Comparison of ENCODE assay signal across 1 cellular context in genomic region chr2:240147382-240147781, GRCh38.
TF ChIP-seq lines count a peak whose summit lies in the region.

No MANE protein-coding gene starts in this region.

TF ChIP-seq in HepG2, 621 proteins besides CTCF, POLR2A, EP300 and RAD21:
- TF ChIP-seq ZNF253 (CRISPR knock-in tag; IDR thresholded peaks at IDR 0.05; ENCODE audit: borderline replicate concordance) (peak; percentile 12; the same call in 1 of the 2 replicates), FOXP1 (IDR thresholded peaks at IDR 0.05) (peak; percentile 29; the same call in 1 of the 2 replicates), FOXP1 (CRISPR knock-in tag; IDR thresholded peaks at IDR 0.05) (no peak), FOXA1 (IDR thresholded peaks at IDR 0.05) (peak; percentile 8; the same call in 1 of the 2 replicates), FOXA1 (CRISPR knock-in tag; IDR thresholded peaks at IDR 0.05) (no peak), NONO (IDR thresholded peaks at IDR 0.05) (0 out of 2 replicates have a peak, but pooled peaks have one; percentile 0), NONO (CRISPR knock-in tag; conservative IDR thresholded peaks at IDR 0.05) (no peak), SIX4 (CRISPR knock-in tag; IDR thresholded peaks at IDR 0.05) (no peak), SSRP1 (CRISPR knock-in tag; IDR thresholded peaks at IDR 0.05) (no peak), GABPA (IDR thresholded peaks at IDR 0.05; ENCODE audit: low read depth, low read length) (peak; percentile 10; the same call in 1 of the 2 replicates), GABPA (CRISPR knock-in tag; IDR thresholded peaks at IDR 0.05; ENCODE audit: low read depth) (no peak)
- TF ChIP-seq, protein P1, sequence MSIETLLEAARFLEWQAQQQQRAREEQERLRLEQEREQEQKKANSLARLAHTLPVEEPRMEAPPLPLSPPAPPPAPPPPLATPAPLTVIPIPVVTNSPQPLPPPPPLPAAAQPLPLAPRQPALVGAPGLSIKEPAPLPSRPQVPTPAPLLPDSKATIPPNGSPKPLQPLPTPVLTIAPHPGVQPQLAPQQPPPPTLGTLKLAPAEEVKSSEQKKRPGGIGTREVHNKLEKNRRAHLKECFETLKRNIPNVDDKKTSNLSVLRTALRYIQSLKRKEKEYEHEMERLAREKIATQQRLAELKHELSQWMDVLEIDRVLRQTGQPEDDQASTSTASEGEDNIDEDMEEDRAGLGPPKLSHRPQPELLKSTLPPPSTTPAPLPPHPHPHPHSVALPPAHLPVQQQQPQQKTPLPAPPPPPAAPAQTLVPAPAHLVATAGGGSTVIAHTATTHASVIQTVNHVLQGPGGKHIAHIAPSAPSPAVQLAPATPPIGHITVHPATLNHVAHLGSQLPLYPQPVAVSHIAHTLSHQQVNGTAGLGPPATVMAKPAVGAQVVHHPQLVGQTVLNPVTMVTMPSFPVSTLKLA (IDR thresholded peaks at IDR 0.05) = peak; percentile 93
